In the genomic region with DNA sequence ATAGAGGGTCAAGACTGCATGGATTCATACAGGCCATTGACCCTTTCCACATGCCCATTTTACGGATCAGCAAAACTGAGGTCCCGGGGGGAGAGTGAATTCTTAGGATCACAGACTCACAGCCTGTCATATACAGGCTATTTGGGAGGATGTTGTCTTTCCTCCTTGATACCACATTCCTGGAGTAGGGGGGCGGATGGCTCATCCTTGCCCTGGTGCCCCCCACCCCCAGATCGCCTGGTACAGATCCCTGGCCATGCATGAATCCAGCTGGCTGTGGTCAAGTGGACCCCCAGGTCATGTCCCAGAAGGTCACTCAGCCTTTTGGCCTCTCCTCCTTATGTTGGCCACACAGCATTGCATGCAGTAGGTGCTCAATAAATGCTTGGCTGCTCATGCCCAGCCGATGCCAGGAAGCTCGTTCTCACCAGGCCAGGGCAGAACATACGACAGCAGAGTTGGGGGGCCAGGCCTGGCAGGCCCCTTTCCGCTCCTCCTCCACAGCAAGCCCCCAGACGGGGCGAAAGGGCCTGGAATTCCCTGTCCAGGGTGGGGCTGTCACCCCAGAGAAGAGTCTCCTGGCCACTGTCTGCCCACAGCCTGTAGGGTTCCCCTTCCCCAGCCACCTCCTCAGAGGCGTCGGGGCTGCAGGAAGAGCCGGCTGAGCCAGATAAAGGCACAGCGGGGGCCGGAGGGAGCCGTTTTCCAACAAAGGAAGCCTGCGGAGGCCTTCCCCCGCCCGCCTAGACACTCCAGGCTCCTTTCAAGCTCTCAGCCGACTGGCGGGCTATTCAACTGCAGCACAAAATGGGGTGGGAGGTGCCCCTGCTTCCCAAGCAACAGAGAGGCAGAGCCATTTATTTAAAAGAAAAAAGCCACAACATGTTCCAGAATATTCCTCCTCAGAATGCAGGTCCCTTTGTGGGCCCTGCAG, we compare ENCODE assay signal across 1 cellular context.
TF ChIP-seq lines count a peak whose summit lies in the region.

No MANE protein-coding gene starts in this region.

TF ChIP-seq in K562, 482 proteins besides CTCF, POLR2A, EP300 and RAD21 (continued from another document and continues in another):
- TF ChIP-seq, protein P1, sequence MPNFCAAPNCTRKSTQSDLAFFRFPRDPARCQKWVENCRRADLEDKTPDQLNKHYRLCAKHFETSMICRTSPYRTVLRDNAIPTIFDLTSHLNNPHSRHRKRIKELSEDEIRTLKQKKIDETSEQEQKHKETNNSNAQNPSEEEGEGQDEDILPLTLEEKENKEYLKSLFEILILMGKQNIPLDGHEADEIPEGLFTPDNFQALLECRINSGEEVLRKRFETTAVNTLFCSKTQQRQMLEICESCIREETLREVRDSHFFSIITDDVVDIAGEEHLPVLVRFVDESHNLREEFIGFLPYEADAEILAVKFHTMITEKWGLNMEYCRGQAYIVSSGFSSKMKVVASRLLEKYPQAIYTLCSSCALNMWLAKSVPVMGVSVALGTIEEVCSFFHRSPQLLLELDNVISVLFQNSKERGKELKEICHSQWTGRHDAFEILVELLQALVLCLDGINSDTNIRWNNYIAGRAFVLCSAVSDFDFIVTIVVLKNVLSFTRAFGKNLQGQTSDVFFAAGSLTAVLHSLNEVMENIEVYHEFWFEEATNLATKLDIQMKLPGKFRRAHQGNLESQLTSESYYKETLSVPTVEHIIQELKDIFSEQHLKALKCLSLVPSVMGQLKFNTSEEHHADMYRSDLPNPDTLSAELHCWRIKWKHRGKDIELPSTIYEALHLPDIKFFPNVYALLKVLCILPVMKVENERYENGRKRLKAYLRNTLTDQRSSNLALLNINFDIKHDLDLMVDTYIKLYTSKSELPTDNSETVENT (CRISPR knock-in tag; IDR thresholded peaks at IDR 0.05) = no peak
- TF ChIP-seq FOSL1 (tag; conservative IDR thresholded peaks at IDR 0.05) = no peak
- TF ChIP-seq, protein P2, sequence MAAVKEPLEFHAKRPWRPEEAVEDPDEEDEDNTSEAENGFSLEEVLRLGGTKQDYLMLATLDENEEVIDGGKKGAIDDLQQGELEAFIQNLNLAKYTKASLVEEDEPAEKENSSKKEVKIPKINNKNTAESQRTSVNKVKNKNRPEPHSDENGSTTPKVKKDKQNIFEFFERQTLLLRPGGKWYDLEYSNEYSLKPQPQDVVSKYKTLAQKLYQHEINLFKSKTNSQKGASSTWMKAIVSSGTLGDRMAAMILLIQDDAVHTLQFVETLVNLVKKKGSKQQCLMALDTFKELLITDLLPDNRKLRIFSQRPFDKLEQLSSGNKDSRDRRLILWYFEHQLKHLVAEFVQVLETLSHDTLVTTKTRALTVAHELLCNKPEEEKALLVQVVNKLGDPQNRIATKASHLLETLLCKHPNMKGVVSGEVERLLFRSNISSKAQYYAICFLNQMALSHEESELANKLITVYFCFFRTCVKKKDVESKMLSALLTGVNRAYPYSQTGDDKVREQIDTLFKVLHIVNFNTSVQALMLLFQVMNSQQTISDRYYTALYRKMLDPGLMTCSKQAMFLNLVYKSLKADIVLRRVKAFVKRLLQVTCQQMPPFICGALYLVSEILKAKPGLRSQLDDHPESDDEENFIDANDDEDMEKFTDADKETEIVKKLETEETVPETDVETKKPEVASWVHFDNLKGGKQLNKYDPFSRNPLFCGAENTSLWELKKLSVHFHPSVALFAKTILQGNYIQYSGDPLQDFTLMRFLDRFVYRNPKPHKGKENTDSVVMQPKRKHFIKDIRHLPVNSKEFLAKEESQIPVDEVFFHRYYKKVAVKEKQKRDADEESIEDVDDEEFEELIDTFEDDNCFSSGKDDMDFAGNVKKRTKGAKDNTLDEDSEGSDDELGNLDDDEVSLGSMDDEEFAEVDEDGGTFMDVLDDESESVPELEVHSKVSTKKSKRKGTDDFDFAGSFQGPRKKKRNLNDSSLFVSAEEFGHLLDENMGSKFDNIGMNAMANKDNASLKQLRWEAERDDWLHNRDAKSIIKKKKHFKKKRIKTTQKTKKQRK (IDR thresholded peaks at IDR 0.05; ENCODE audit: borderline replicate concordance, low read depth, low read length) = no peak
- TF ChIP-seq ZNF347 (CRISPR knock-in tag; IDR thresholded peaks at IDR 0.05; ENCODE audit: low read depth) = no peak
- no peak for TF ChIP-seq HDAC6 (IDR thresholded peaks at IDR 0.05; ENCODE audit: low read depth, low read length)
- no peak for TF ChIP-seq TGIF2 (CRISPR knock-in tag; IDR thresholded peaks at IDR 0.05)
- 0 out of 2 replicates have a peak, but pooled peaks have one; percentile 31 for TF ChIP-seq MIER1 (IDR thresholded peaks at IDR 0.05; ENCODE audit: low read depth)
- TF ChIP-seq ZNF57 (CRISPR knock-in tag; IDR thresholded peaks at IDR 0.05) = no peak
- no peak for TF ChIP-seq ZNF561 (CRISPR knock-in tag; conservative IDR thresholded peaks at IDR 0.05)
- TF ChIP-seq ZNF217 (CRISPR knock-in tag; IDR thresholded peaks at IDR 0.05) = no peak
- TF ChIP-seq STAT5A (IDR thresholded peaks at IDR 0.05; ENCODE audit: borderline replicate concordance, low read length) = no peak
- TF ChIP-seq ZNF324 (CRISPR knock-in tag; IDR thresholded peaks at IDR 0.05) = no peak
- TF ChIP-seq SMARCC2 (IDR thresholded peaks at IDR 0.05; ENCODE audit: low read depth) = peak; percentile 61; the same call in 1 of the 2 replicates
- TF ChIP-seq MCM7 (IDR thresholded peaks at IDR 0.05) = no peak
- TF ChIP-seq, protein P3, sequence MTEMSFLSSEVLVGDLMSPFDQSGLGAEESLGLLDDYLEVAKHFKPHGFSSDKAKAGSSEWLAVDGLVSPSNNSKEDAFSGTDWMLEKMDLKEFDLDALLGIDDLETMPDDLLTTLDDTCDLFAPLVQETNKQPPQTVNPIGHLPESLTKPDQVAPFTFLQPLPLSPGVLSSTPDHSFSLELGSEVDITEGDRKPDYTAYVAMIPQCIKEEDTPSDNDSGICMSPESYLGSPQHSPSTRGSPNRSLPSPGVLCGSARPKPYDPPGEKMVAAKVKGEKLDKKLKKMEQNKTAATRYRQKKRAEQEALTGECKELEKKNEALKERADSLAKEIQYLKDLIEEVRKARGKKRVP (CRISPR knock-in tag; IDR thresholded peaks at IDR 0.05) = no peak
- TF ChIP-seq, protein P4, sequence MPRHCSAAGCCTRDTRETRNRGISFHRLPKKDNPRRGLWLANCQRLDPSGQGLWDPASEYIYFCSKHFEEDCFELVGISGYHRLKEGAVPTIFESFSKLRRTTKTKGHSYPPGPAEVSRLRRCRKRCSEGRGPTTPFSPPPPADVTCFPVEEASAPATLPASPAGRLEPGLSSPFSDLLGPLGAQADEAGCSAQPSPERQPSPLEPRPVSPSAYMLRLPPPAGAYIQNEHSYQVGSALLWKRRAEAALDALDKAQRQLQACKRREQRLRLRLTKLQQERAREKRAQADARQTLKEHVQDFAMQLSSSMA (CRISPR knock-in tag; IDR thresholded peaks at IDR 0.05) = no peak
- no peak for TF ChIP-seq ZC3H4 (CRISPR knock-in tag; IDR thresholded peaks at IDR 0.05; ENCODE audit: borderline replicate concordance)
- TF ChIP-seq, protein P5, sequence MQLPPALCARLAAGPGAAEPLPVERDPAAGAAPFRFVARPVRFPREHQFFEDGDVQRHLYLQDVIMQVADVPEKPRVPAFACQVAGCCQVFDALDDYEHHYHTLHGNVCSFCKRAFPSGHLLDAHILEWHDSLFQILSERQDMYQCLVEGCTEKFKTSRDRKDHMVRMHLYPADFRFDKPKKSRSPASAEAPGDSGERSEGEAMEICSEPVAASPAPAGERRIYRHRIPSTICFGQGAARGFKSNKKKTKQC (CRISPR knock-in tag; IDR thresholded peaks at IDR 0.05) = no peak
- TF ChIP-seq ZFP30 (CRISPR knock-in tag; IDR thresholded peaks at IDR 0.05; ENCODE audit: borderline replicate concordance) = no peak
- TF ChIP-seq PTTG1 (tag; IDR thresholded peaks at IDR 0.05; ENCODE audit: low read depth) = no peak
- TF ChIP-seq MAFG (tag; conservative IDR thresholded peaks at IDR 0.05) = no peak
- peak in 1 of 2 experiments; percentile 73; a peak in 1 of 4 replicates for TF ChIP-seq KDM4B (IDR thresholded peaks at IDR 0.05; ENCODE audit: borderline replicate concordance in 2 of 2, low read depth in 1 of 2)
- TF ChIP-seq NUFIP1 (IDR thresholded peaks at IDR 0.05; ENCODE audit: partially characterized antibody) = no peak
- TF ChIP-seq, protein P6, sequence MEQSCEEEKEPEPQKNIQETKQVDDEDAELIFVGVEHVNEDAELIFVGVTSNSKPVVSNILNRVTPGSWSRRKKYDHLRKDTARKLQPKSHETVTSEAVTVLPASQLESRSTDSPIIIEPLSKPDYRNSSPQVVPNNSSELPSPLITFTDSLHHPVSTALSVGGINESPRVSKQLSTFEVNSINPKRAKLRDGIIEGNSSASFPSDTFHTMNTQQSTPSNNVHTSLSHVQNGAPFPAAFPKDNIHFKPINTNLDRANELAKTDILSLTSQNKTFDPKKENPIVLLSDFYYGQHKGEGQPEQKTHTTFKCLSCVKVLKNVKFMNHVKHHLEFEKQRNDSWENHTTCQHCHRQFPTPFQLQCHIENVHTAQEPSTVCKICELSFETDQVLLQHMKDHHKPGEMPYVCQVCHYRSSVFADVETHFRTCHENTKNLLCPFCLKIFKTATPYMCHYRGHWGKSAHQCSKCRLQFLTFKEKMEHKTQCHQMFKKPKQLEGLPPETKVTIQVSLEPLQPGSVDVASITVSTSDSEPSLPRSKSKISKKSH (CRISPR knock-in tag; IDR thresholded peaks at IDR 0.05) = no peak
- peak; percentile 35 for TF ChIP-seq HNRNPLL (IDR thresholded peaks at IDR 0.05; ENCODE audit: low read depth, low read length, poor library complexity, severe bottlenecking)
- TF ChIP-seq, protein P7, sequence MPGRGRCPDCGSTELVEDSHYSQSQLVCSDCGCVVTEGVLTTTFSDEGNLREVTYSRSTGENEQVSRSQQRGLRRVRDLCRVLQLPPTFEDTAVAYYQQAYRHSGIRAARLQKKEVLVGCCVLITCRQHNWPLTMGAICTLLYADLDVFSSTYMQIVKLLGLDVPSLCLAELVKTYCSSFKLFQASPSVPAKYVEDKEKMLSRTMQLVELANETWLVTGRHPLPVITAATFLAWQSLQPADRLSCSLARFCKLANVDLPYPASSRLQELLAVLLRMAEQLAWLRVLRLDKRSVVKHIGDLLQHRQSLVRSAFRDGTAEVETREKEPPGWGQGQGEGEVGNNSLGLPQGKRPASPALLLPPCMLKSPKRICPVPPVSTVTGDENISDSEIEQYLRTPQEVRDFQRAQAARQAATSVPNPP (IDR thresholded peaks at IDR 0.05; ENCODE audit: borderline replicate concordance, insufficient read depth, insufficient read length) = no peak
- TF ChIP-seq, protein P8, sequence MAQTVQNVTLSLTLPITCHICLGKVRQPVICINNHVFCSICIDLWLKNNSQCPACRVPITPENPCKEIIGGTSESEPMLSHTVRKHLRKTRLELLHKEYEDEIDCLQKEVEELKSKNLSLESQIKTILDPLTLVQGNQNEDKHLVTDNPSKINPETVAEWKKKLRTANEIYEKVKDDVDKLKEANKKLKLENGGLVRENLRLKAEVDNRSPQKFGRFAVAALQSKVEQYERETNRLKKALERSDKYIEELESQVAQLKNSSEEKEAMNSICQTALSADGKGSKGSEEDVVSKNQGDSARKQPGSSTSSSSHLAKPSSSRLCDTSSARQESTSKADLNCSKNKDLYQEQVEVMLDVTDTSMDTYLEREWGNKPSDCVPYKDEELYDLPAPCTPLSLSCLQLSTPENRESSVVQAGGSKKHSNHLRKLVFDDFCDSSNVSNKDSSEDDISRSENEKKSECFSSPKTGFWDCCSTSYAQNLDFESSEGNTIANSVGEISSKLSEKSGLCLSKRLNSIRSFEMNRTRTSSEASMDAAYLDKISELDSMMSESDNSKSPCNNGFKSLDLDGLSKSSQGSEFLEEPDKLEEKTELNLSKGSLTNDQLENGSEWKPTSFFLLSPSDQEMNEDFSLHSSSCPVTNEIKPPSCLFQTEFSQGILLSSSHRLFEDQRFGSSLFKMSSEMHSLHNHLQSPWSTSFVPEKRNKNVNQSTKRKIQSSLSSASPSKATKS (CRISPR knock-in tag; IDR thresholded peaks at IDR 0.05) = no peak
- no peak for TF ChIP-seq ZC3H11A (IDR thresholded peaks at IDR 0.05; ENCODE audit: low read depth, low read length)
- no peak for TF ChIP-seq TAF1 (IDR thresholded peaks at IDR 0.05; ENCODE audit: control insufficient read depth, extremely low read depth, insufficient read depth, low read length, severe bottlenecking)
- no peak for TF ChIP-seq ZKSCAN3 (CRISPR knock-in tag; IDR thresholded peaks at IDR 0.05)
- TF ChIP-seq ZNF197 (CRISPR knock-in tag; IDR thresholded peaks at IDR 0.05; ENCODE audit: low read depth) = no peak
- TF ChIP-seq CBFA2T2 (conservative IDR thresholded peaks at IDR 0.05) = peak; percentile 39
- TF ChIP-seq THRAP3 (IDR thresholded peaks at IDR 0.05; ENCODE audit: borderline replicate concordance) = no peak
- 0 out of 2 replicates have a peak, but pooled peaks have one; percentile 8 for TF ChIP-seq KLF10 (CRISPR knock-in tag; IDR thresholded peaks at IDR 0.05)
- no peak for TF ChIP-seq RBM22 (IDR thresholded peaks at IDR 0.05; ENCODE audit: low read depth, low read length, poor library complexity, severe bottlenecking)
- TF ChIP-seq SAFB2 (IDR thresholded peaks at IDR 0.05; ENCODE audit: borderline replicate concordance, low read depth, low read length, severe bottlenecking) = no peak
- TF ChIP-seq, protein P9, sequence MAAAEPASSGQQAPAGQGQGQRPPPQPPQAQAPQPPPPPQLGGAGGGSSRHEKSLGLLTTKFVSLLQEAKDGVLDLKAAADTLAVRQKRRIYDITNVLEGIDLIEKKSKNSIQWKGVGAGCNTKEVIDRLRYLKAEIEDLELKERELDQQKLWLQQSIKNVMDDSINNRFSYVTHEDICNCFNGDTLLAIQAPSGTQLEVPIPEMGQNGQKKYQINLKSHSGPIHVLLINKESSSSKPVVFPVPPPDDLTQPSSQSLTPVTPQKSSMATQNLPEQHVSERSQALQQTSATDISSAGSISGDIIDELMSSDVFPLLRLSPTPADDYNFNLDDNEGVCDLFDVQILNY (CRISPR knock-in tag; IDR thresholded peaks at IDR 0.05) = no peak
- TF ChIP-seq, protein P10, sequence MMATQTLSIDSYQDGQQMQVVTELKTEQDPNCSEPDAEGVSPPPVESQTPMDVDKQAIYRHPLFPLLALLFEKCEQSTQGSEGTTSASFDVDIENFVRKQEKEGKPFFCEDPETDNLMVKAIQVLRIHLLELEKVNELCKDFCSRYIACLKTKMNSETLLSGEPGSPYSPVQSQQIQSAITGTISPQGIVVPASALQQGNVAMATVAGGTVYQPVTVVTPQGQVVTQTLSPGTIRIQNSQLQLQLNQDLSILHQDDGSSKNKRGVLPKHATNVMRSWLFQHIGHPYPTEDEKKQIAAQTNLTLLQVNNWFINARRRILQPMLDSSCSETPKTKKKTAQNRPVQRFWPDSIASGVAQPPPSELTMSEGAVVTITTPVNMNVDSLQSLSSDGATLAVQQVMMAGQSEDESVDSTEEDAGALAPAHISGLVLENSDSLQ (IDR thresholded peaks at IDR 0.05) = no peak
- peak; percentile 69; the same call in 1 of the 2 replicates for TF ChIP-seq GATAD2B (IDR thresholded peaks at IDR 0.05; ENCODE audit: borderline replicate concordance)
- no peak for TF ChIP-seq YBX1 (IDR thresholded peaks at IDR 0.05)
- TF ChIP-seq ZNF3 (CRISPR knock-in tag; IDR thresholded peaks at IDR 0.05) = no peak
- no peak for TF ChIP-seq DIDO1 (tag; IDR thresholded peaks at IDR 0.05; ENCODE audit: low read depth)
- no peak for TF ChIP-seq XRCC4 (IDR thresholded peaks at IDR 0.05; ENCODE audit: extremely low read depth, insufficient read depth, insufficient read length)
- no peak for TF ChIP-seq MECOM (CRISPR knock-in tag; IDR thresholded peaks at IDR 0.05)
- no peak for TF ChIP-seq ZNF354B (CRISPR knock-in tag; IDR thresholded peaks at IDR 0.05)
- TF ChIP-seq, protein P11, sequence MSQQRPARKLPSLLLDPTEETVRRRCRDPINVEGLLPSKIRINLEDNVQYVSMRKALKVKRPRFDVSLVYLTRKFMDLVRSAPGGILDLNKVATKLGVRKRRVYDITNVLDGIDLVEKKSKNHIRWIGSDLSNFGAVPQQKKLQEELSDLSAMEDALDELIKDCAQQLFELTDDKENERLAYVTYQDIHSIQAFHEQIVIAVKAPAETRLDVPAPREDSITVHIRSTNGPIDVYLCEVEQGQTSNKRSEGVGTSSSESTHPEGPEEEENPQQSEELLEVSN (IDR thresholded peaks at IDR 0.05; ENCODE audit: borderline replicate concordance in 1 of 2, extremely low read depth in 1 of 2, insufficient read depth in 1 of 2, insufficient read length in 1 of 2, low read depth in 1 of 2, low read length in 1 of 2, poor library complexity in 1 of 2, severe bottlenecking in 1 of 2) = peak in 1 of 2 experiments; percentile 49
